8 cellular contexts compared by ENCODE assay signal in genomic region chr5:26700759-26701384, GRCh38.
DNase-seq lines count a peak whose midpoint lies in the region; ATAC-seq lines count a peak whose summit lies in the region.

No MANE protein-coding gene starts in this region.

- DNase-seq in A172 (ENCODE audit: low spot score) (peak; percentile 70), NCI-H1694 (lab: John Stamatoyannopoulos, UW) (peak; percentile 80), SKM-1 treated with dmso at 0.1 percent for 144 hours (lab: John Stamatoyannopoulos, UW; ENCODE audit: unreplicated experiment) (peak; percentile 44), inferior parietal cortex (ENCODE audit: extremely low spot score) (peak; percentile 53), dedifferentiated amniotic fluid mesenchymal stem cell (ENCODE audit: extremely low spot score) (no peak)
- no peak for DNase-seq in stimulated activated CD4-positive, alpha-beta T cell treated with anti-CD3 and anti-CD28 coated beads, Interleukin-2, amount 100 ng/mL, for 48 hours

- ATAC-seq in GM21423 (IDR thresholded peaks at IDR 0.05; ENCODE audit: unreplicated experiment): peak; percentile 52
- no peak for ATAC-seq in HG03521 (IDR thresholded peaks at IDR 0.05; ENCODE audit: unreplicated experiment)

Comparison
In these comparisons a context has a peak if more than half of its experiments do, and no peak if none do; other contexts are left out.
1. DNase-seq: peak in A172 (single experiment), NCI-H1694 (single experiment), SKM-1 treated with dmso at 0.1 percent for 144 hours (single experiment) and inferior parietal cortex (single experiment); none in dedifferentiated amniotic fluid mesenchymal stem cell (single experiment) and stimulated activated CD4-positive, alpha-beta T cell treated with anti-CD3 and anti-CD28 coated beads, Interleukin-2, amount 100 ng/mL, for 48 hours (0 of 2).